10 cellular contexts compared by ENCODE assay signal in genomic region chr3:122246214-122246613, GRCh38.
A peak's percentile ranks its signal among the peaks of the same experiment; 100 is the strongest.
DNase-seq lines count a peak whose midpoint lies in the region; ATAC-seq, FAIRE-seq and TF ChIP-seq lines count a peak whose summit lies in the region.
"Had no signal": no experiment of that assay in that cellular context is flagged by ENCODE, and none has a peak within 500 bp of the region (broad histone marks: within the 10 kb centered on the region; RNA-seq: fewer than 3 reads in every experiment).

No MANE protein-coding gene starts in this region.

- H3K4me1 ChIP-seq in tibial nerve = peaks cover 0 to 4% (median 0%) of the 10 kb centered on the region in 4 donors

- TF ChIP-seq POLR2A in tibial nerve (IDR thresholded peaks at IDR 0.05) (no peak), GM12892 (IDR thresholded peaks at IDR 0.05; ENCODE audit: low read depth, low read length) (no peak)

- no peak for ATAC-seq in HG02610 (IDR thresholded peaks at IDR 0.05; ENCODE audit: unreplicated experiment)
- ATAC-seq in HG03432 (IDR thresholded peaks at IDR 0.05; ENCODE audit: unreplicated experiment) = no peak

- no peaks in the 10 kb centered on the region for H3K36me3 ChIP-seq in tibial nerve

- H3K4me3 ChIP-seq in WI38 (ENCODE audit: low read depth, low read length) = peak overlapping the region; percentile 25
- peak overlapping the region in 1 of 4 donors; percentile 10 for H3K4me3 ChIP-seq in tibial nerve
- H3K4me3 ChIP-seq: lung had no signal

- no peak for DNase-seq in activated naive CD4-positive, alpha-beta T cell treated with anti-CD3 and anti-CD28 coated beads for 36 hours
- no peak for DNase-seq in activated naive CD4-positive, alpha-beta T cell treated with anti-CD3 and anti-CD28 coated beads, Interleukin-2, amount 50 U/mL, for 16 hours
- peak; percentile 8 for DNase-seq in iris pigment epithelial cell (ENCODE audit: low read depth)
- no peak for DNase-seq in tibial nerve (ENCODE audit: low spot score in 2 of 2)
- no peak for DNase-seq in GM12892 (ENCODE audit: insufficient read length)

- H3K4me1 Mint-ChIP-seq in activated naive CD4-positive, alpha-beta T cell treated with anti-CD3 and anti-CD28 coated beads for 36 hours (ENCODE audit: low read depth) = peaks cover 20% of the 10 kb centered on the region

- H3K27ac Mint-ChIP-seq in activated naive CD4-positive, alpha-beta T cell treated with anti-CD3 and anti-CD28 coated beads for 36 hours = no peak overlapping the region

- CTCF ChIA-PET in activated naive CD4-positive, alpha-beta T cell treated with anti-CD3 and anti-CD28 coated beads for 36 hours (lab: Charles Lee) = interaction anchor here (0.6 to 1.6 kb wide), 7 partner anchors 9 to 421 kb away, joined by 3 to 8 read pairs (median 3); no protein-coding TSS in a partner anchor

- 50 to 55% methylated on average over 4 of the region's 4 CpGs for WGBS in tibial nerve, 2 donors

- TF ChIP-seq EP300 in tibial nerve (IDR thresholded peaks at IDR 0.05) = no peak

- H3K27me3 ChIP-seq in tibial nerve = no peaks in the 10 kb centered on the region

- TF ChIP-seq CTCF in WI38 (IDR thresholded peaks at IDR 0.05; ENCODE audit: low read depth, low read length) = no peak
- TF ChIP-seq CTCF in tibial nerve (IDR thresholded peaks at IDR 0.05) = no peak

- intact Hi-C loops in activated naive CD4-positive, alpha-beta T cell treated with anti-CD3 and anti-CD28 coated beads for 36 hours (cut with micrococcal nuclease) = loop anchor here (1.0 kb wide), 2 partner anchors 9 to 100 kb away; no protein-coding TSS in a partner anchor

- H3K9me3 ChIP-seq in tibial nerve = no peaks in the 10 kb centered on the region

- no peak for FAIRE-seq in GM12892 (lab: Jason Lieb, UNC)

- H3K27ac ChIP-seq in tibial nerve = peak overlapping the region in 3 of 4 donors; percentile 8 to 16 (median 9)
- H3K27ac ChIP-seq: C4-2B had no signal

- no peaks in the 10 kb centered on the region for H3K9me3 Mint-ChIP-seq in activated naive CD4-positive, alpha-beta T cell treated with anti-CD3 and anti-CD28 coated beads for 36 hours

- no peaks in the 10 kb centered on the region for H3K36me3 Mint-ChIP-seq in activated naive CD4-positive, alpha-beta T cell treated with anti-CD3 and anti-CD28 coated beads for 36 hours (ENCODE audit: low read depth)

- H3K4me3 Mint-ChIP-seq in activated naive CD4-positive, alpha-beta T cell treated with anti-CD3 and anti-CD28 coated beads for 36 hours = peak overlapping the region; percentile 47

- H3K27me3 Mint-ChIP-seq in activated naive CD4-positive, alpha-beta T cell treated with anti-CD3 and anti-CD28 coated beads for 36 hours (ENCODE audit: low read depth) = peaks cover 4% of the 10 kb centered on the region
